ENCODE assay signal across 28 cellular contexts in the genomic region with DNA sequence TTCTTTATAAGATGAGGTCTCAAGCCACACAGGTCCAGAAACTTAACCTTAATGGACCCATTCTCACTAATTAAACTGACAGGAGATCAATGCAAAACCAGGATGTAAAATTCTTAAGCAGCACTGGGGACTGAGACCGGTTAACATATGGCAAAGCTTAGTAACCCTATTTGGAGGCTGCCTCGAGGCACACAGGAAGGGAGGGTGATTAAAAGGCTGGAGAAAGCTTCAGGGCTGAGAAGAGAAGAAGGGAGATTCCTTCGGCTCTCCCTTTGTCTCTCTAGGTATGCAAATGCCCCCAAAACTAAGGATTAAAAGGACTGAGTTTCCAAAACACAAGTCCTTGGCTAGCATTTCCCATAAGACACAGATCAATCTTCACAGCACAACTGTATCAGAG.
"Had no signal": no experiment of that assay in that cellular context is flagged by ENCODE, and none has a peak within 500 bp of the region (broad histone marks: within the 10 kb centered on the region; RNA-seq: fewer than 3 reads in every experiment).

No MANE protein-coding gene starts in this region.

- DNase-seq: activated B cell treated with CpG ODN at 0.5 μM for 24 hours; activated CD4-positive, alpha-beta T cell treated with anti-CD3 and anti-CD28 coated beads, Interleukin-2, amount 50 U/mL, for 1 hour; activated CD8-positive, alpha-beta memory T cell treated with anti-CD3 and anti-CD28 coated beads, Interleukin-2, amount 10 ng/mL, durations not matched to agents 7 days and 5 days; activated CD8-positive, alpha-beta T cell treated with anti-CD3 and anti-CD28 coated beads, Interleukin-2, amount 10 ng/mL, durations not matched to agents 7 days and 5 days; activated effector memory CD4-positive, alpha-beta T cell treated with Interleukin-2 at 50 U/mL for 16 hours; activated naive CD4-positive, alpha-beta T cell treated with Interleukin-2 at 50 U/mL for 16 hours; activated T-cell treated with anti-CD3 and anti-CD28 coated beads for 4 hours; anterior cingulate cortex; body of pancreas; effector CD8-positive, alpha-beta T cell; gastrocnemius medialis; hippocampal formation; left ventricle myocardium superior; naive B cell; nucleus accumbens; psoas muscle; sigmoid colon; small intestine; stimulated activated CD4-positive, alpha-beta T cell treated with anti-CD3 and anti-CD28 coated beads, Interleukin-4, amount 100 ng/mL, for 24 hours; T-helper 17 cell; T1000; trophoblast cell had no signal

- H3K9me3 Mint-ChIP-seq: activated B cell treated with CpG ODN at 0.5 μM for 24 hours, mesothelial cell of epicardium had no signal

- H3K36me3 ChIP-seq: gastrocnemius medialis, sigmoid colon, thoracic aorta had no signal

- H3K9ac ChIP-seq: parathyroid adenoma had no signal

- H3K27ac ChIP-seq: body of pancreas, gastrocnemius medialis, parathyroid adenoma, psoas muscle, sigmoid colon, thoracic aorta had no signal

- H3K4me1 Mint-ChIP-seq: activated B cell treated with CpG ODN at 0.5 μM for 24 hours; activated CD8-positive, alpha-beta memory T cell treated with anti-CD3 and anti-CD28 coated beads, Interleukin-2, amount 10 ng/mL, durations not matched to agents 7 days and 5 days; mesothelial cell of epicardium; naive B cell; stimulated activated effector memory CD8-positive, alpha-beta T cell treated with anti-CD3 and anti-CD28 coated beads, Interleukin-12 subunit alpha, Interleukin-12 subunit beta, amount 100 ng/mL, for 72 hours; T-helper 17 cell had no signal

- H3K4me3 ChIP-seq: body of pancreas, gastrocnemius medialis, psoas muscle, sigmoid colon, thoracic aorta had no signal

- H3K4me3 Mint-ChIP-seq: activated B cell treated with CpG ODN at 0.5 μM for 24 hours; activated CD8-positive, alpha-beta memory T cell treated with anti-CD3 and anti-CD28 coated beads, Interleukin-2, amount 10 ng/mL, durations not matched to agents 7 days and 5 days; activated CD8-positive, alpha-beta T cell treated with anti-CD3 and anti-CD28 coated beads, Interleukin-2, amount 10 ng/mL, durations not matched to agents 7 days and 5 days; activated naive CD8-positive, alpha-beta T cell; mesothelial cell of epicardium; naive B cell; stimulated activated effector memory CD8-positive, alpha-beta T cell treated with anti-CD3 and anti-CD28 coated beads, Interleukin-12 subunit alpha, Interleukin-12 subunit beta, amount 100 ng/mL, for 72 hours; stimulated activated naive CD8-positive, alpha-beta T cell treated with anti-CD3 and anti-CD28 coated beads, Interleukin-15, Interleukin-2, amounts not matched to agents 100 ng/mL and 50 ng/mL, for 24 hours; T-helper 17 cell had no signal

- H3K27ac Mint-ChIP-seq: activated B cell treated with CpG ODN at 0.5 μM for 24 hours; activated CD8-positive, alpha-beta memory T cell treated with anti-CD3 and anti-CD28 coated beads, Interleukin-2, amount 10 ng/mL, durations not matched to agents 7 days and 5 days; activated CD8-positive, alpha-beta T cell treated with anti-CD3 and anti-CD28 coated beads, Interleukin-2, amount 10 ng/mL, durations not matched to agents 7 days and 5 days; activated naive CD8-positive, alpha-beta T cell; mesothelial cell of epicardium; naive B cell; stimulated activated effector memory CD8-positive, alpha-beta T cell treated with anti-CD3 and anti-CD28 coated beads, Interleukin-12 subunit alpha, Interleukin-12 subunit beta, amount 100 ng/mL, for 72 hours; stimulated activated naive CD8-positive, alpha-beta T cell treated with anti-CD3 and anti-CD28 coated beads, Interleukin-15, Interleukin-2, amounts not matched to agents 100 ng/mL and 50 ng/mL, for 24 hours; T-helper 17 cell had no signal

- H3K27me3 ChIP-seq: body of pancreas, gastrocnemius medialis, sigmoid colon had no signal

- H3K79me2 ChIP-seq: parathyroid adenoma had no signal

- H3K27me3 Mint-ChIP-seq: activated CD8-positive, alpha-beta memory T cell treated with anti-CD3 and anti-CD28 coated beads, Interleukin-2, amount 10 ng/mL, durations not matched to agents 7 days and 5 days had no signal

- ATAC-seq: activated CD8-positive, alpha-beta memory T cell treated with anti-CD3 and anti-CD28 coated beads, Interleukin-2, amount 10 ng/mL, durations not matched to agents 7 days and 5 days; activated CD8-positive, alpha-beta T cell treated with anti-CD3 and anti-CD28 coated beads, Interleukin-2, amount 10 ng/mL, durations not matched to agents 7 days and 5 days; body of pancreas; gastrocnemius medialis; left ventricle myocardium superior; psoas muscle; stimulated activated effector memory CD8-positive, alpha-beta T cell treated with anti-CD3 and anti-CD28 coated beads, Interleukin-12 subunit alpha, Interleukin-12 subunit beta, amount 100 ng/mL, for 72 hours; T-helper 17 cell had no signal

- H3K9me3 ChIP-seq: body of pancreas, gastrocnemius medialis, psoas muscle, sigmoid colon, thoracic aorta had no signal

- H3K4me1 ChIP-seq: body of pancreas, gastrocnemius medialis, parathyroid adenoma, psoas muscle, sigmoid colon had no signal

- H3K36me3 Mint-ChIP-seq: activated CD8-positive, alpha-beta memory T cell treated with anti-CD3 and anti-CD28 coated beads, Interleukin-2, amount 10 ng/mL, durations not matched to agents 7 days and 5 days; activated naive CD8-positive, alpha-beta T cell; mesothelial cell of epicardium; stimulated activated effector memory CD8-positive, alpha-beta T cell treated with anti-CD3 and anti-CD28 coated beads, Interleukin-12 subunit alpha, Interleukin-12 subunit beta, amount 100 ng/mL, for 72 hours had no signal

- H2AFZ ChIP-seq: parathyroid adenoma had no signal
